ENCODE assay signal across 8 cellular contexts in the genomic region with DNA sequence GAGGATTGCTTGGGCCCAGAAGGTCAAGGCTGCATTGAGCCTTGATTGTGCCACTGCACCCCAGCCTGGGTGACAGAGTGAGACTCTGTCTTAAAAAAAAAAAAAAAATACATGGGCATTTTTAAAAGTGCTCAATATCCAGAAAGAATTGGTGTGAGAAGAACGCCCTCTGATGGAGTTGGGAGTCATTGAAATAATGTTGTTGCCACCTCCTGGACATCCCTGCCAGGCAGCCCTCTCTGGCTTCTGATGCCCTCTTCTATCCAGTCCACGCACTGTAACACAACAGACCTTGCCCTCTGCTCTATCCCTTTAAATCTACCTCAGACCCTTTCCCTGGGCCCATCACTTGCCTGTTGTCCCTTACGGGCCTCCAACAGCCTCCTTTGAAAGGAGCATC. TPM values are rescaled to one million over a fixed set of nuclear protein-coding genes. Genes with fewer than 3 reads are reported as not detected.
DNase-seq lines count a peak whose midpoint lies in the region; ATAC-seq and TF ChIP-seq lines count a peak whose summit lies in the region.

No MANE protein-coding gene starts in this region.

- POLR2A ChIA-PET in PC-3 (lab: Charles Lee; ENCODE audit: unreplicated experiment), result no interaction called here

- no peak overlapping the region for H3K9ac ChIP-seq in PC-3 (ENCODE audit: low read length)

- no peaks in the 10 kb centered on the region for H3K79me2 ChIP-seq in PC-3 (ENCODE audit: low read length)

- intact Hi-C loops in PC-3 (cut with micrococcal nuclease), result loop anchor here (1.0 to 10.0 kb wide), 3 partner anchors 126 to 448 kb away; no protein-coding TSS in a partner anchor

- no peaks in the 10 kb centered on the region for H3K9me3 ChIP-seq in PC-3 (ENCODE audit: low read length)

- in situ Hi-C loops in GM13976 (cut with MboI; ENCODE audit: low sequenced_read_pairs, unreplicated experiment), result no loop called here

- H4K20me1 ChIP-seq in PC-3 (ENCODE audit: low read length), result no peaks in the 10 kb centered on the region

- no peak overlapping the region for H3K4me3 ChIP-seq in PC-3 (ENCODE audit: low read length)

- DNase-seq in AG08395 (ENCODE audit: low spot score), result peak; percentile 54
- peak; percentile 36 for DNase-seq in GM13976 (ENCODE audit: low spot score)
- peak; percentile 80 for DNase-seq in PC-3
- peak; percentile 60 for DNase-seq in fibroblast of peridontal ligament (ENCODE audit: extremely low read depth)
- DNase-seq in NCI-H2081 treated with DMSO at 0.1 percent for 48 hours (lab: John Stamatoyannopoulos, UW), result no peak
- no peak for DNase-seq in NCI-H226

- peaks cover 23% of the 10 kb centered on the region for H3K27me3 ChIP-seq in PC-3 (ENCODE audit: low read length)

- no TSS peak for BruUV-seq in PC-3 (replicated peaks; lab: Mats Ljungman, UMichigan)

- peak; percentile 85 for ATAC-seq in PC-3
- no peak for ATAC-seq in HG02763 (IDR thresholded peaks at IDR 0.05; ENCODE audit: unreplicated experiment)
- no peak for ATAC-seq in HG02623 (IDR thresholded peaks at IDR 0.05; ENCODE audit: unreplicated experiment)

- H3K36me3 ChIP-seq in PC-3 (ENCODE audit: low read depth, low read length), result no peaks in the 10 kb centered on the region

- H3K4me1 ChIP-seq in PC-3 (ENCODE audit: insufficient read depth, low read length), result no peaks in the 10 kb centered on the region; the same call in 1 of the 2 replicates

- H3K4me2 ChIP-seq in PC-3 (ENCODE audit: low read length), result no peak overlapping the region

- H3K27ac ChIP-seq in PC-3 (ENCODE audit: low read length), result no peak overlapping the region

- no peak overlapping the region for H2AFZ ChIP-seq in PC-3 (ENCODE audit: low read length)

- no peaks in the 10 kb centered on the region for H3K9me2 ChIP-seq in PC-3 (replicated peaks; ENCODE audit: low read length)

- no peaks in the 10 kb centered on the region for H3F3A ChIP-seq in PC-3 (ENCODE audit: low read length, unreplicated experiment)

- TF ChIP-seq CTCF in GM13976 (IDR thresholded peaks at IDR 0.05; ENCODE audit: borderline replicate concordance, control extremely low read depth, extremely low read depth, insufficient read depth, missing control alignments) (peak; percentile 29), PC-3 (conservative IDR thresholded peaks at IDR 0.05; ENCODE audit: low read depth, low read length) (peak; percentile 75)

- CTCF ChIA-PET in PC-3 (lab: Charles Lee), result no interaction called here

RNA-seq across cellular contexts. Expression of gene PTGDR, which starts 4.9 kb away (rescaled TPM):
- total RNA-seq in PC-3 (2014; rRNA removed), result not detected in 2 replicates

RNA-seq across cellular contexts. Expression of gene PTGER2, which starts 41.7 kb away (rescaled TPM):
- total RNA-seq in PC-3 (2014; rRNA removed), result 4.6 and 4.7 TPM in 2 replicates

Comparison
In these comparisons a context has a peak if more than half of its experiments do, and no peak if none do; other contexts are left out.
1. DNase-seq: peak in AG08395 (single experiment), GM13976 (single experiment), PC-3 (single experiment) and fibroblast of peridontal ligament (single experiment); none in NCI-H2081 treated with DMSO at 0.1 percent for 48 hours (single experiment) and NCI-H226 (single experiment).